Comparison of ENCODE assay signal across 1 cellular context in the genomic region with DNA sequence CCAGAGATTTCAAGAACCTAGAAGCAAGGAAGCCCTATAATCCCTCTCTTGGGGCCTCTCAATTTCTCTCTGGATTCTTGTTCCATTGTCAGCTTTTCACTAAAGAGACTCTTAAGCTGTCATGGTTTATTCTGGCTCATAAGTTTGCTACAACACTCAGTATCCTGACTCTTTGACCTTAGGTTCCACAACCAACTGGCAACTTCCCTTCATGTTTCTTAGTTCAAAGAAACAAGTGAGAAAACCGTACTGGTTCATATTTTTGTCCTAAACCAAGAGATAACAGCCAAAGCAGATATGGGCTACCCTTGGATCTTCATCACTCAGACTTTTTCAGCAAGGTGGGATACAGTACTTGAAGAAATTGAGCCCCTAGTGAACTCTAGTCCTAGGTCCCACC.
TF ChIP-seq lines count a peak whose summit lies in the region.

No MANE protein-coding gene starts in this region.

TF ChIP-seq in GM23338, 12 proteins besides CTCF, POLR2A, EP300 and RAD21 (continued from another document):
- TF ChIP-seq, protein P1, sequence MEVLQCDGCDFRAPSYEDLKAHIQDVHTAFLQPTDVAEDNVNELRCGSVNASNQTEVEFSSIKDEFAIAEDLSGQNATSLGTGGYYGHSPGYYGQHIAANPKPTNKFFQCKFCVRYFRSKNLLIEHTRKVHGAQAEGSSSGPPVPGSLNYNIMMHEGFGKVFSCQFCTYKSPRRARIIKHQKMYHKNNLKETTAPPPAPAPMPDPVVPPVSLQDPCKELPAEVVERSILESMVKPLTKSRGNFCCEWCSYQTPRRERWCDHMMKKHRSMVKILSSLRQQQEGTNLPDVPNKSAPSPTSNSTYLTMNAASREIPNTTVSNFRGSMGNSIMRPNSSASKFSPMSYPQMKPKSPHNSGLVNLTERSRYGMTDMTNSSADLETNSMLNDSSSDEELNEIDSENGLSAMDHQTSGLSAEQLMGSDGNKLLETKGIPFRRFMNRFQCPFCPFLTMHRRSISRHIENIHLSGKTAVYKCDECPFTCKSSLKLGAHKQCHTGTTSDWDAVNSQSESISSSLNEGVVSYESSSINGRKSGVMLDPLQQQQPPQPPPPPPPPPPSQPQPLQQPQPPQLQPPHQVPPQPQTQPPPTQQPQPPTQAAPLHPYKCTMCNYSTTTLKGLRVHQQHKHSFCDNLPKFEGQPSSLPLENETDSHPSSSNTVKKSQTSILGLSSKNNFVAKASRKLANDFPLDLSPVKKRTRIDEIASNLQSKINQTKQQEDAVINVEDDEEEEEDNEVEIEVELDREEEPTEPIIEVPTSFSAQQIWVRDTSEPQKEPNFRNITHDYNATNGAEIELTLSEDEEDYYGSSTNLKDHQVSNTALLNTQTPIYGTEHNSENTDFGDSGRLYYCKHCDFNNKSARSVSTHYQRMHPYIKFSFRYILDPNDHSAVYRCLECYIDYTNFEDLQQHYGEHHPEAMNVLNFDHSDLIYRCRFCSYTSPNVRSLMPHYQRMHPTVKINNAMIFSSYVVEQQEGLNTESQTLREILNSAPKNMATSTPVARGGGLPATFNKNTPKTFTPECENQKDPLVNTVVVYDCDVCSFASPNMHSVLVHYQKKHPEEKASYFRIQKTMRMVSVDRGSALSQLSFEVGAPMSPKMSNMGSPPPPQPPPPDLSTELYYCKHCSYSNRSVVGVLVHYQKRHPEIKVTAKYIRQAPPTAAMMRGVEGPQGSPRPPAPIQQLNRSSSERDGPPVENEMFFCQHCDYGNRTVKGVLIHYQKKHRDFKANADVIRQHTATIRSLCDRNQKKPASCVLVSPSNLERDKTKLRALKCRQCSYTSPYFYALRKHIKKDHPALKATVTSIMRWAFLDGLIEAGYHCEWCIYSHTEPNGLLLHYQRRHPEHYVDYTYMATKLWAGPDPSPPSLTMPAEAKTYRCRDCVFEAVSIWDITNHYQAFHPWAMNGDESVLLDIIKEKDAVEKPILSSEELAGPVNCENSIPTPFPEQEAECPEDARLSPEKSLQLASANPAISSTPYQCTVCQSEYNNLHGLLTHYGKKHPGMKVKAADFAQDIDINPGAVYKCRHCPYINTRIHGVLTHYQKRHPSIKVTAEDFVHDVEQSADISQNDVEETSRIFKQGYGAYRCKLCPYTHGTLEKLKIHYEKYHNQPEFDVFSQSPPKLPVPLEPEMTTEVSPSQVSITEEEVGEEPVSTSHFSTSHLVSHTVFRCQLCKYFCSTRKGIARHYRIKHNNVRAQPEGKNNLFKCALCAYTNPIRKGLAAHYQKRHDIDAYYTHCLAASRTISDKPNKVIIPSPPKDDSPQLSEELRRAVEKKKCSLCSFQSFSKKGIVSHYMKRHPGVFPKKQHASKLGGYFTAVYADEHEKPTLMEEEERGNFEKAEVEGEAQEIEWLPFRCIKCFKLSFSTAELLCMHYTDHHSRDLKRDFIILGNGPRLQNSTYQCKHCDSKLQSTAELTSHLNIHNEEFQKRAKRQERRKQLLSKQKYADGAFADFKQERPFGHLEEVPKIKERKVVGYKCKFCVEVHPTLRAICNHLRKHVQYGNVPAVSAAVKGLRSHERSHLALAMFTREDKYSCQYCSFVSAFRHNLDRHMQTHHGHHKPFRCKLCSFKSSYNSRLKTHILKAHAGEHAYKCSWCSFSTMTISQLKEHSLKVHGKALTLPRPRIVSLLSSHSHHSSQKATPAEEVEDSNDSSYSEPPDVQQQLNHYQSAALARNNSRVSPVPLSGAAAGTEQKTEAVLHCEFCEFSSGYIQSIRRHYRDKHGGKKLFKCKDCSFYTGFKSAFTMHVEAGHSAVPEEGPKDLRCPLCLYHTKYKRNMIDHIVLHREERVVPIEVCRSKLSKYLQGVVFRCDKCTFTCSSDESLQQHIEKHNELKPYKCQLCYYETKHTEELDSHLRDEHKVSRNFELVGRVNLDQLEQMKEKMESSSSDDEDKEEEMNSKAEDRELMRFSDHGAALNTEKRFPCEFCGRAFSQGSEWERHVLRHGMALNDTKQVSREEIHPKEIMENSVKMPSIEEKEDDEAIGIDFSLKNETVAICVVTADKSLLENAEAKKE (CRISPR knock-in tag; IDR thresholded peaks at IDR 0.05): no peak
- no peak for TF ChIP-seq EZH2phosphoT487 (IDR thresholded peaks at IDR 0.05; ENCODE audit: unreplicated experiment)
- no peak for TF ChIP-seq ZNF331 (CRISPR knock-in tag; IDR thresholded peaks at IDR 0.05; ENCODE audit: low read depth)
- no peak for TF ChIP-seq STAT1 (IDR thresholded peaks at IDR 0.05; ENCODE audit: unreplicated experiment)
- no peak for TF ChIP-seq JUNB (IDR thresholded peaks at IDR 0.05; ENCODE audit: unreplicated experiment)
- TF ChIP-seq NANOG (IDR thresholded peaks at IDR 0.05; ENCODE audit: borderline replicate concordance): no peak
- TF ChIP-seq CREB1 (CRISPR knock-in tag; IDR thresholded peaks at IDR 0.05; ENCODE audit: low read depth): no peak
- TF ChIP-seq POLR2AphosphoS5 (IDR thresholded peaks at IDR 0.05; ENCODE audit: low read depth): no peak
- TF ChIP-seq, protein P2, sequence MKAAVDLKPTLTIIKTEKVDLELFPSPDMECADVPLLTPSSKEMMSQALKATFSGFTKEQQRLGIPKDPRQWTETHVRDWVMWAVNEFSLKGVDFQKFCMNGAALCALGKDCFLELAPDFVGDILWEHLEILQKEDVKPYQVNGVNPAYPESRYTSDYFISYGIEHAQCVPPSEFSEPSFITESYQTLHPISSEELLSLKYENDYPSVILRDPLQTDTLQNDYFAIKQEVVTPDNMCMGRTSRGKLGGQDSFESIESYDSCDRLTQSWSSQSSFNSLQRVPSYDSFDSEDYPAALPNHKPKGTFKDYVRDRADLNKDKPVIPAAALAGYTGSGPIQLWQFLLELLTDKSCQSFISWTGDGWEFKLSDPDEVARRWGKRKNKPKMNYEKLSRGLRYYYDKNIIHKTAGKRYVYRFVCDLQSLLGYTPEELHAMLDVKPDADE (IDR thresholded peaks at IDR 0.05): no peak
- no peak for TF ChIP-seq ZNF114 (CRISPR knock-in tag; IDR thresholded peaks at IDR 0.05)
